ENCODE assay signal across 17 cellular contexts in the genomic region with DNA sequence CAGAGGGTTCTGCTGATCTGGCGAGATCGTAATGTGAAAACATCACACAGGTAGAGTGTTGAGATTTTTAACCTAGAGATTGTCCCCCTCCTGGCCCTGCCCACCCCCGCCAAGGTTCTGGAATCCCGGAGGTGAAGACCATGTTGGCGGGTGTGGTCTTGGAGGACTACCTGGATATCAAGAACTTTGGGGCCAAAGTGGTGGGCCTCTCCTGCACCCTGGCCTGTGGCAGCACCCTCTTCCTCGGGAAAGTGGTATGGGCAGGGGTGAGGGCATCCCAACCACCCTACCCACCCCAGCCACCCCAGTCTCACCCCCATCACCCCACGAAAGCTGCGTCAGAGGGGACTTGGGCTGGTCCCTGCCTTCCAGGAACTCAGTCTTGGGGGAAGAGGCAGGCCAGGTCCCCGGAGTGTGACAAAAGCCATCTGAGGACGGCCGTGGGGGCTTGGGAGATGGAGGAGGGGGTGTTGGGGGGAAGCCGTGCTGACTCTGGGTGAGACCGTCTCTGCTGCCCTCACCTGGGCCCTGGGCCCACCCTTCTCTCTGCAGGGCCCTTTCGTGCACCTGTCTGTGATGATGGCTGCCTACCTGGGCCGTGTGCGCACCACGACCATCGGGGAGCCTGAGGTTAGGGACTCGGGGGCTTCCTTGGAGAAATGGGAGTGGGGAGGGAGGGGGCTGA. TPM values are rescaled to one million over a fixed set of nuclear protein-coding genes. Genes with fewer than 3 reads are reported as not detected.
A peak's percentile ranks its signal among the peaks of the same experiment; 100 is the strongest.
DNase-seq lines count a peak whose midpoint lies in the region; ATAC-seq and TF ChIP-seq lines count a peak whose summit lies in the region.
"Had no signal": no experiment of that assay in that cellular context is flagged by ENCODE, and none has a peak within 500 bp of the region (broad histone marks: within the 10 kb centered on the region; RNA-seq: fewer than 3 reads in every experiment).

No MANE protein-coding gene starts in this region.

- no peaks in the 10 kb centered on the region for H3K36me3 Mint-ChIP-seq in neural crest cell (ENCODE audit: low read depth)

- H3K9ac ChIP-seq in BLaER1 (no peak overlapping the region), HUES48 (ENCODE audit: low read depth, low read length) (no peak overlapping the region), iPS-15b (ENCODE audit: low read depth, low read length) (no peak overlapping the region)

- H3K27ac ChIP-seq in BLaER1 = no peak overlapping the region
- H3K27ac ChIP-seq in HUES48 (ENCODE audit: low read depth, low read length) = no peak overlapping the region
- H3K27ac ChIP-seq: spleen, uterus had no signal

- H3K36me3 ChIP-seq in BLaER1 = no peaks in the 10 kb centered on the region
- H3K36me3 ChIP-seq in HUES48 (ENCODE audit: control insufficient read depth, insufficient read depth, low read length) = no peaks in the 10 kb centered on the region
- H3K36me3 ChIP-seq in iPS-15b (ENCODE audit: control insufficient read depth, insufficient read depth, low read length) = no peaks in the 10 kb centered on the region
- H3K36me3 ChIP-seq: spleen, uterus had no signal

- H3K4me3 Mint-ChIP-seq in neural crest cell = peak overlapping the region; percentile 47

- H3K4me3 ChIP-seq in BLaER1 = no peak overlapping the region
- H3K4me3 ChIP-seq in HUES48 (ENCODE audit: low read depth, low read length) = peak overlapping the region; percentile 53
- H3K4me3 ChIP-seq in iPS-15b (ENCODE audit: low read depth, low read length) = peak overlapping the region; percentile 26

- ATAC-seq in GM18519 (IDR thresholded peaks at IDR 0.05; ENCODE audit: low FRiP score, unreplicated experiment) = no peak

- no peaks in the 10 kb centered on the region for H4K20me1 ChIP-seq in BLaER1

- TF ChIP-seq CTCF in neural crest cell (conservative IDR thresholded peaks at IDR 0.05) = no peak

- H3K27me3 Mint-ChIP-seq in neural crest cell (ENCODE audit: low read depth) = no peaks in the 10 kb centered on the region

- no peaks in the 10 kb centered on the region for H3K9me3 Mint-ChIP-seq in neural crest cell
- H3K9me3 Mint-ChIP-seq: activated CD4-positive, alpha-beta T cell treated with anti-CD3 and anti-CD28 coated beads, Interleukin-2, amount 10 ng/mL, durations not matched to agents 24 days and 14 days had no signal

- H3K9me3 ChIP-seq in BLaER1 = no peaks in the 10 kb centered on the region
- H3K9me3 ChIP-seq in HUES48 (ENCODE audit: control insufficient read depth, insufficient read depth, low read length) = no peaks in the 10 kb centered on the region
- no peaks in the 10 kb centered on the region for H3K9me3 ChIP-seq in iPS-15b (ENCODE audit: control insufficient read depth, insufficient read depth, low read length)
- H3K9me3 ChIP-seq: spleen, uterus had no signal

- no peak overlapping the region for H3K27ac Mint-ChIP-seq in neural crest cell (ENCODE audit: unreplicated experiment)
- H3K27ac Mint-ChIP-seq: activated CD4-positive, alpha-beta T cell treated with anti-CD3 and anti-CD28 coated beads, Interleukin-2, amount 10 ng/mL, durations not matched to agents 24 days and 14 days had no signal

- H3K27me3 ChIP-seq in BLaER1 (no peaks in the 10 kb centered on the region), HUES48 (ENCODE audit: control insufficient read depth, insufficient read depth, low read length) (peaks cover 6% of the 10 kb centered on the region; the same call in 1 of the 2 replicates), iPS-15b (ENCODE audit: control insufficient read depth, insufficient read depth, low read length) (peaks cover 2% of the 10 kb centered on the region)
- H3K27me3 ChIP-seq: uterus had no signal

- peaks cover 4% of the 10 kb centered on the region for H3K4me1 Mint-ChIP-seq in neural crest cell
- H3K4me1 Mint-ChIP-seq: activated CD4-positive, alpha-beta T cell treated with anti-CD3 and anti-CD28 coated beads, Interleukin-2, amount 10 ng/mL, durations not matched to agents 24 days and 14 days had no signal

- peaks cover 7% of the 10 kb centered on the region; the same call in 1 of the 2 replicates for H3K4me1 ChIP-seq in BLaER1
- H3K4me1 ChIP-seq in HUES48 (ENCODE audit: control insufficient read depth, insufficient read depth, low read length) = peaks cover 2% of the 10 kb centered on the region; the same call in 1 of the 2 replicates
- no peaks in the 10 kb centered on the region for H3K4me1 ChIP-seq in iPS-15b (ENCODE audit: control insufficient read depth, insufficient read depth, low read length)
- H3K4me1 ChIP-seq: uterus had no signal

- H3K4me2 ChIP-seq in BLaER1 = peak overlapping the region; percentile 80; the same call in 1 of the 2 replicates

- DNase-seq in neural crest cell (ENCODE audit: low read depth, low spot score) (no peak), DMS 273 (lab: John Stamatoyannopoulos, UW; ENCODE audit: unreplicated experiment) (no peak), DMS153 treated with DMSO at 0.1 percent for 48 hours (lab: John Stamatoyannopoulos, UW; ENCODE audit: unreplicated experiment) (no peak), NCI-H2227 treated with DMSO at 0.1 percent for 48 hours (lab: John Stamatoyannopoulos, UW) (no peak)
- DNase-seq: amniotic stem cell, DMS79, spleen, SW 1271 had no signal

RNA-seq across cellular contexts. Expression of gene CLCNKB, which starts 4.4 kb away (rescaled TPM):
- 0.30 TPM in 2 replicates for total RNA-seq in neural crest cell
- total RNA-seq: activated CD4-positive, alpha-beta T cell treated with anti-CD3 and anti-CD28 coated beads, Interleukin-2, amount 10 ng/mL, durations not matched to agents 24 days and 14 days; HT1080; LHCN-M2 had no signal

RNA-seq across cellular contexts. Expression of gene FAM131C, which starts 25.5 kb away (rescaled TPM):
- 0.48 and 0.68 TPM in 2 replicates for total RNA-seq in neural crest cell

RNA-seq across cellular contexts. Expression of gene CLCNKA, which starts 26.1 kb away (rescaled TPM):
- not detected in 2 replicates for total RNA-seq in neural crest cell
- total RNA-seq: activated CD4-positive, alpha-beta T cell treated with anti-CD3 and anti-CD28 coated beads, Interleukin-2, amount 10 ng/mL, durations not matched to agents 24 days and 14 days; HT1080; LHCN-M2 had no signal

RNA-seq across cellular contexts. Expression of gene HSPB7, which starts 30.1 kb away (rescaled TPM):
- not detected in 2 replicates for total RNA-seq in neural crest cell
- total RNA-seq: activated CD4-positive, alpha-beta T cell treated with anti-CD3 and anti-CD28 coated beads, Interleukin-2, amount 10 ng/mL, durations not matched to agents 24 days and 14 days; HT1080 had no signal

RNA-seq across cellular contexts. Expression of gene SRARP, which starts 43.9 kb away (rescaled TPM):
- not detected in 2 replicates for total RNA-seq in neural crest cell
- total RNA-seq: activated CD4-positive, alpha-beta T cell treated with anti-CD3 and anti-CD28 coated beads, Interleukin-2, amount 10 ng/mL, durations not matched to agents 24 days and 14 days; HT1080; LHCN-M2; lower leg skin; spleen; uterus had no signal
